ENCODE assay signal across 19 cellular contexts in the genomic region with DNA sequence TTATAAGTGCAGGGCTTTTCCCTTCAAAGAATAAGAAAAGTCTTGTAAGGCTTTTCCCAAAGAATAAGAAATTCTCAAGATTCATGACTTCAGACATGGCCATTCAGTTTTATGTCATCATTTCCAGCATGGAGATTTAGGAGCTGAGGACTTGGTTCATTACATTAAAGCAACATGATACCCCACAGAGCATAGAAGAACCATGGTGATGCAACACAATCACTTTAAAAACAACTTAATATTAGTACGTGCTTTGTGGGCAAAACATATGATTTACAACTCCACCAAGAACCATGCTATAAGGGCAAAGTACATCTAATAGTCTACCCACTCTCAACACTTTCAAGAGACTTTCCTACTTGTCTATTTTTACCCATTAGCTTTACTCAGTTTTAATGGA.
"Had no signal": no experiment of that assay in that cellular context is flagged by ENCODE, and none has a peak within 500 bp of the region (broad histone marks: within the 10 kb centered on the region; RNA-seq: fewer than 3 reads in every experiment).

No MANE protein-coding gene starts in this region.

- H3K27ac ChIP-seq: adrenal gland, gastroesophageal sphincter, sigmoid colon, transverse colon had no signal

- ATAC-seq: activated CD4-positive, CD25-positive, alpha-beta regulatory T cell treated with anti-CD3 and anti-CD28 coated beads, Interleukin-2, amount 50 U/mL, for 24 hours; activated CD8-positive, alpha-beta T cell treated with anti-CD3 and anti-CD28 coated beads, Interleukin-2, amount 10 ng/mL, durations not matched to agents 7 days and 5 days; esophagus mucosa; gastroesophageal sphincter; natural killer cell; stimulated activated naive B cell treated with anti-CD40 and anti-IgM and Interleukin-4, amounts not matched to agents 10 μg/mL and 1 μg/mL and 100 μg/mL, for 72 hours had no signal

- DNase-seq: activated CD4-positive, alpha-beta T cell treated with anti-CD3 and anti-CD28 coated beads, Interleukin-2, amount 10 ng/mL, durations not matched to agents 7 days and 5 days; activated CD8-positive, alpha-beta T cell treated with anti-CD3 and anti-CD28 coated beads, Interleukin-2, amount 10 ng/mL, durations not matched to agents 7 days and 5 days; activated gamma-delta T cell; adrenal gland; central memory CD4-positive, alpha-beta T cell; effector memory CD4-positive, alpha-beta T cell; head of caudate nucleus; hypothalamus; midbrain; natural killer cell; retina; sigmoid colon; stimulated activated CD4-positive, alpha-beta T cell treated with anti-CD3 and anti-CD28 coated beads, Interleukin-2, amount 100 ng/mL, for 48 hours; stimulated activated CD8-positive, alpha-beta memory T cell treated with anti-CD3 and anti-CD28 coated beads, Interleukin-4, amount 100 ng/mL, for 48 hours; stimulated activated naive B cell treated with anti-CD40 and anti-IgM and Interleukin-4, amounts not matched to agents 10 μg/mL and 1 μg/mL and 100 μg/mL, for 72 hours; transverse colon had no signal

- H3K9me3 ChIP-seq: adrenal gland, gastroesophageal sphincter, sigmoid colon, transverse colon had no signal

- H3K4me3 ChIP-seq: adrenal gland, gastroesophageal sphincter, sigmoid colon, transverse colon had no signal

- H3K4me1 ChIP-seq: adrenal gland, gastroesophageal sphincter, sigmoid colon, transverse colon had no signal

- H3K36me3 ChIP-seq: adrenal gland, transverse colon had no signal
